Comparison of ENCODE assay signal across 9 cellular contexts in genomic region chr9:121071356-121071755, GRCh38. TPM values are rescaled to one million over a fixed set of nuclear protein-coding genes. Genes with fewer than 3 reads are reported as not detected.
DNase-seq lines count a peak whose midpoint lies in the region; ATAC-seq and TF ChIP-seq lines count a peak whose summit lies in the region.
"Had no signal": no experiment of that assay in that cellular context is flagged by ENCODE, and none has a peak within 500 bp of the region (broad histone marks: within the 10 kb centered on the region; RNA-seq: fewer than 3 reads in every experiment).

No MANE protein-coding gene starts in this region.

- WGBS in stomach, 5 donors = 92 to 96% (median 94%) methylated on average over 2 of the region's 2 CpGs

- H3K27me3 ChIP-seq in OCI-LY3 (ENCODE audit: low read depth, low read length) = no peaks in the 10 kb centered on the region
- no peaks in the 10 kb centered on the region for H3K27me3 ChIP-seq in effector memory CD4-positive, alpha-beta T cell (replicated peaks; ENCODE audit: control insufficient read depth, insufficient read depth, low read length, poor library complexity, severe bottlenecking)
- no peaks in the 10 kb centered on the region for H3K27me3 ChIP-seq in stomach

- ATAC-seq in HG02642 (IDR thresholded peaks at IDR 0.05; ENCODE audit: poor library complexity, unreplicated experiment) = no peak

- H3K36me3 ChIP-seq in OCI-LY3 (replicated peaks; ENCODE audit: low read depth, low read length) = no peaks in the 10 kb centered on the region
- no peaks in the 10 kb centered on the region for H3K36me3 ChIP-seq in effector memory CD4-positive, alpha-beta T cell (ENCODE audit: control insufficient read depth, insufficient read depth, low read length)
- no peaks in the 10 kb centered on the region for H3K36me3 ChIP-seq in stomach

- TF ChIP-seq CTCF in OCI-LY3 (IDR thresholded peaks at IDR 0.05; ENCODE audit: low read depth, low read length) (no peak), stomach (IDR thresholded peaks at IDR 0.05) (no peak)

- no peaks in the 10 kb centered on the region for H3K27me3 Mint-ChIP-seq in activated CD4-positive, alpha-beta T cell treated with anti-CD3 and anti-CD28 coated beads, Interleukin-2, amount 10 ng/mL, durations not matched to agents 7 days and 5 days

- 0 out of 2 replicates have a peak, but pooled peaks cover 2% of the 10 kb centered on the region for H4K20me1 ChIP-seq in OCI-LY3 (ENCODE audit: insufficient read depth, low read length)

- H3K9me3 ChIP-seq in OCI-LY3 (ENCODE audit: insufficient read depth, low read length) (peaks cover 3% of the 10 kb centered on the region; the same call in 1 of the 2 replicates), stomach (no peaks in the 10 kb centered on the region)
- H3K9me3 ChIP-seq in effector memory CD4-positive, alpha-beta T cell (ENCODE audit: control insufficient read depth, low read length) = no peaks in the 10 kb centered on the region

- no peak overlapping the region; the same call in 1 of the 2 replicates for H2AFZ ChIP-seq in OCI-LY3 (ENCODE audit: low read depth, low read length)

- peaks cover 52% of the 10 kb centered on the region for H3K4me1 Mint-ChIP-seq in activated CD4-positive, alpha-beta T cell treated with anti-CD3 and anti-CD28 coated beads, Interleukin-2, amount 10 ng/mL, durations not matched to agents 7 days and 5 days

- intact Hi-C loops in stomach (cut with DNase I; ENCODE audit: low total_unique reads) (no loop called here), head of caudate nucleus (cut with DNase I) (loop anchor here (5.0 kb wide), 1 partner anchor 51 kb away; no protein-coding TSS in a partner anchor)

- peaks cover 36% of the 10 kb centered on the region for H3K4me1 ChIP-seq in OCI-LY3 (ENCODE audit: low read length)
- peaks cover 5% of the 10 kb centered on the region for H3K4me1 ChIP-seq in effector memory CD4-positive, alpha-beta T cell (ENCODE audit: control insufficient read depth, insufficient read depth, low read length, poor library complexity, severe bottlenecking)
- peaks cover 25 to 37% (median 32%) of the 10 kb centered on the region in 4 donors for H3K4me1 ChIP-seq in stomach

- TF ChIP-seq EP300 in stomach (IDR thresholded peaks at IDR 0.05) = no peak

- peak overlapping the region; percentile 94 for H3K27ac Mint-ChIP-seq in activated CD4-positive, alpha-beta T cell treated with anti-CD3 and anti-CD28 coated beads, Interleukin-2, amount 10 ng/mL, durations not matched to agents 7 days and 5 days

- H3K9ac ChIP-seq in OCI-LY3 (ENCODE audit: low read length) = peak overlapping the region; percentile 78

- POLR2A ChIA-PET in activated CD4-positive, alpha-beta T cell treated with anti-CD3 and anti-CD28 coated beads, Interleukin-2, amount 10 ng/mL, durations not matched to agents 7 days and 5 days (lab: Charles Lee) = interaction anchor here (0.6 kb wide), 1 partner anchor 105 kb away, joined by 3 read pairs; no protein-coding TSS in a partner anchor

- peaks cover 15% of the 10 kb centered on the region for H3K36me3 Mint-ChIP-seq in activated CD4-positive, alpha-beta T cell treated with anti-CD3 and anti-CD28 coated beads, Interleukin-2, amount 10 ng/mL, durations not matched to agents 7 days and 5 days (ENCODE audit: low read depth)

- H3K4me2 ChIP-seq in OCI-LY3 (ENCODE audit: low read length) = peak overlapping the region; percentile 97

- H3K4me3 Mint-ChIP-seq in activated CD4-positive, alpha-beta T cell treated with anti-CD3 and anti-CD28 coated beads, Interleukin-2, amount 10 ng/mL, durations not matched to agents 7 days and 5 days = peak overlapping the region; percentile 84

- H3K9me3 Mint-ChIP-seq in activated CD4-positive, alpha-beta T cell treated with anti-CD3 and anti-CD28 coated beads, Interleukin-2, amount 10 ng/mL, durations not matched to agents 7 days and 5 days = peaks cover 18% of the 10 kb centered on the region

- TF ChIP-seq POLR2A in stomach (IDR thresholded peaks at IDR 0.05) = no peak

- H3K79me2 ChIP-seq in OCI-LY3 (ENCODE audit: low read length) = peaks cover 22% of the 10 kb centered on the region

- H3K27ac ChIP-seq in OCI-LY3 (ENCODE audit: low read length) (peak overlapping the region; percentile 94), stomach (peak overlapping the region in 4 of 5 donors; percentile 87 to 93 (median 92))
- peak overlapping the region; percentile 22 for H3K27ac ChIP-seq in effector memory CD4-positive, alpha-beta T cell (ENCODE audit: insufficient read depth, low read length, poor library complexity, severe bottlenecking)

- DNase-seq in activated CD4-positive, alpha-beta T cell treated with anti-CD3 and anti-CD28 coated beads, Interleukin-2, amount 10 ng/mL, durations not matched to agents 7 days and 5 days = no peak
- DNase-seq in activated CD4-positive, alpha-beta T cell treated with anti-CD3 and anti-CD28 coated beads, Interleukin-2, amount 50 U/mL, for 1 hour = no peak
- no peak for DNase-seq in effector memory CD4-positive, alpha-beta T cell
- DNase-seq in stomach (no peak), head of caudate nucleus (no peak), DMS 273 treated with DMSO at 0.1 percent for 48 hours (lab: John Stamatoyannopoulos, UW) (no peak)
- DNase-seq: C1 segment of cervical spinal cord had no signal

- CTCF ChIA-PET in activated CD4-positive, alpha-beta T cell treated with anti-CD3 and anti-CD28 coated beads, Interleukin-2, amount 10 ng/mL, durations not matched to agents 7 days and 5 days (lab: Charles Lee) = interaction anchor here (0.6 to 2.7 kb wide), 2 partner anchors 11 to 315 kb away, joined by 3 to 15 read pairs; no protein-coding TSS in a partner anchor

- peak overlapping the region; percentile 74 for H3K4me3 ChIP-seq in OCI-LY3 (ENCODE audit: low read length)
- H3K4me3 ChIP-seq in effector memory CD4-positive, alpha-beta T cell (ENCODE audit: insufficient read depth, low read depth, low read length, poor library complexity, severe bottlenecking) = peak overlapping the region; percentile 61
- peak overlapping the region; percentile 25 to 51 (median 42) for H3K4me3 ChIP-seq in stomach

RNA-seq across cellular contexts. Expression of gene CNTRL, which starts 3.4 kb away (rescaled TPM):
- 10 to 100 TPM; 90.7 to 91.5 TPM for total RNA-seq in activated CD4-positive, alpha-beta T cell treated with anti-CD3 and anti-CD28 coated beads, Interleukin-2, amount 10 ng/mL, durations not matched to agents 7 days and 5 days
- 10 to 100 TPM in 4 of 5 donors, 1 to 10 TPM in 1; 9.4 to 27.4 (median 19.1) TPM for total RNA-seq in stomach
- 1 to 10 TPM; 4.4 to 7.6 (median 5.6) TPM for polyA plus RNA-seq in stomach

RNA-seq across cellular contexts. Expression of gene C5, which starts 21.3 kb away (rescaled TPM):
- 1 to 10 TPM; 2.4 to 2.8 TPM for total RNA-seq in activated CD4-positive, alpha-beta T cell treated with anti-CD3 and anti-CD28 coated beads, Interleukin-2, amount 10 ng/mL, durations not matched to agents 7 days and 5 days
- total RNA-seq in stomach = 10 to 100 TPM in 1 of 5 donors, 1 to 10 TPM in 4; 4.3 to 13.4 (median 7.6) TPM
- 1 to 10 TPM; 4.0 to 6.5 (median 5.2) TPM for polyA plus RNA-seq in stomach

Comparison
In these comparisons a context has a peak if more than half of its experiments do, and no peak if none do; other contexts are left out.
1. H3K27ac ChIP-seq: peak in every context shown above with its lines; median percentile 94 in OCI-LY3; 92 in stomach; 22 in effector memory CD4-positive, alpha-beta T cell.